ENCODE assay signal across 13 cellular contexts in the genomic region with DNA sequence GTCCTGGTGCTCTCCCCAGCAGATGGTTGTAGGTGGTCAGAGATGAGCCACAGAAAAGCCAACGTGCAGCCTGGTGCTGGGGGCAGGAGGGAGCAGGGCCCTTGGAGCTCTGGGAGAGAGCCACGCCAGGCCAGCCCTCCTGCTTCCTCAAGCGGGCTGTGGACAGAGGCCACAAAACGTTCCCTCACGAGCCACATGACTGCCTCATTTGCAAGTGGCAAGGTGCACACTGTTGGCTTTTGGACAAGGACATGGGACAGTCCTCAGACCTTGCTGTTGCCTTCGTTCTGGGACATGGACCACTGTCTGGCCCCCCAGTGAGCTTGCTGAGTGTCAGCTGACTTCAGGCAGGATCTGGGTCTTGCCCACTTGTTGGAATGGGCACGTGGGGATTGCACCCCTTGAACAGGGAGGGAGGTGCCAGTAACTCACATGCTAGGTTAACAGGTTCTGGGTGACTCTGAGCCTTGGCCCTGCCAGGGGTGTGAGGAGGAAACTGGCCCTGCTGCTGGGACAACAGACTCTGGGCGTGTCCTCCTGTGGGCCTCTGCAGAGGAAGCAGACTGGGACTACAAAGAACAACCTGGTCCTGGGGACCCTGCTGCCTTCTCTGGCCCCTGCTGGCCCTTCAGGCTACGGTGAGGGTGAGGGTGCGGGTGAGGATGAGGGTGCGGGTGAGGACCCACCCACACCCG. TPM values are rescaled to one million over a fixed set of nuclear protein-coding genes. Genes with fewer than 3 reads are reported as not detected.
DNase-seq lines count a peak whose midpoint lies in the region; ATAC-seq, FAIRE-seq and TF ChIP-seq lines count a peak whose summit lies in the region.
"Had no signal": no experiment of that assay in that cellular context is flagged by ENCODE, and none has a peak within 500 bp of the region (broad histone marks: within the 10 kb centered on the region; RNA-seq: fewer than 3 reads in every experiment).

No MANE protein-coding gene starts in this region.

- no peaks in the 10 kb centered on the region for H3K9me2 ChIP-seq in Loucy (replicated peaks; ENCODE audit: low read depth, low read length)

- H3K4me3 Mint-ChIP-seq in naive thymus-derived CD8-positive, alpha-beta T cell: peak overlapping the region in 2 of 10 donors; percentile 34 to 50

- no peak for TF ChIP-seq RAD21 in K562 (CRISPR knock-in tag; conservative IDR thresholded peaks at IDR 0.05 in 1 of 2, IDR thresholded peaks at IDR 0.05 in 1 of 2)

- peak overlapping the region; percentile 50 for H3K9ac ChIP-seq in Loucy (ENCODE audit: low read depth, low read length, poor library complexity, severe bottlenecking)
- H3K9ac ChIP-seq in K562 (ENCODE audit: insufficient read depth in 1 of 2, low read depth in 2 of 2, low read length in 2 of 2): peak overlapping the region in 1 of 2 experiments; percentile 53; a peak in 2 of 4 replicates

- in situ Hi-C loops in K562 (cut with MboI): no loop called here

- peak overlapping the region; percentile 97 for H3K4me2 ChIP-seq in Loucy (ENCODE audit: low read depth, low read length, poor library complexity, severe bottlenecking)
- H3K4me2 ChIP-seq in K562 (ENCODE audit: insufficient read depth, low read length): no peak overlapping the region

- no peaks in the 10 kb centered on the region for H3K36me3 Mint-ChIP-seq in naive thymus-derived CD8-positive, alpha-beta T cell
- H3K36me3 Mint-ChIP-seq: activated naive CD4-positive, alpha-beta T cell treated with anti-CD3 and anti-CD28 coated beads, Interleukin-2, amount 50 U/mL, for 72 hours had no signal

- no peak for ATAC-seq in K562
- ATAC-seq in naive thymus-derived CD8-positive, alpha-beta T cell: no peak
- ATAC-seq: activated naive CD4-positive, alpha-beta T cell treated with anti-CD3 and anti-CD28 coated beads, Interleukin-2, amount 50 U/mL, for 72 hours had no signal

- peaks cover 7% of the 10 kb centered on the region for H3K9me1 ChIP-seq in K562 (ENCODE audit: control insufficient read depth, insufficient read depth, low read length)

- H3K27me3 ChIP-seq in Loucy (ENCODE audit: insufficient read depth, low read length, poor library complexity, severe bottlenecking): no peaks in the 10 kb centered on the region
- H3K27me3 ChIP-seq in K562 (ENCODE audit: control insufficient read depth in 2 of 2, insufficient read depth in 2 of 2, low read length in 2 of 2): no peaks in the 10 kb centered on the region; a peak in 1 of 5 replicates
- H3K27me3 ChIP-seq: ovary had no signal

- TSS peak; percentile 35 for BruUV-seq in K562 (replicated peaks; lab: Mats Ljungman, UMichigan)

- CTCF ChIA-PET in K562 (lab: Yijun Ruan, JAX; ENCODE audit: low intra/inter-chr PET ratio): no interaction called here

- TF ChIP-seq POLR2A in K562 (conservative IDR thresholded peaks at IDR 0.05): no peak

- peaks cover 0 to 2% (median 0%) of the 10 kb centered on the region in 5 donors for H3K27me3 Mint-ChIP-seq in naive thymus-derived CD8-positive, alpha-beta T cell

- TF ChIP-seq EP300 in K562 (IDR thresholded peaks at IDR 0.05; ENCODE audit: low read length): no peak

- H3K4me1 ChIP-seq in Loucy (ENCODE audit: insufficient read depth, low read length, poor library complexity, severe bottlenecking): peaks cover 53% of the 10 kb centered on the region
- H3K4me1 ChIP-seq in K562 (replicated peaks in 1 of 2; ENCODE audit: control insufficient read depth in 2 of 2, insufficient read depth in 2 of 2, low read length in 2 of 2): peaks cover 10 to 83% of the 10 kb centered on the region in 2 experiments

- no peak for FAIRE-seq in K562 (lab: Jason Lieb, UNC)

- peaks cover 54% of the 10 kb centered on the region for H4K20me1 ChIP-seq in Loucy (ENCODE audit: insufficient read depth, low read length, poor library complexity, severe bottlenecking)
- peaks cover 26% of the 10 kb centered on the region for H4K20me1 ChIP-seq in K562 (replicated peaks; ENCODE audit: control insufficient read depth, insufficient read depth, low read length)

- POLR2A ChIA-PET in K562 (lab: Yijun Ruan, JAX): interaction anchor here (1.3 kb wide), 1 partner anchor 8 kb away, joined by 5 read pairs; no protein-coding TSS in a partner anchor
- POLR2A ChIA-PET in naive thymus-derived CD8-positive, alpha-beta T cell (lab: Charles Lee): interaction anchor here (2.6 kb wide), 1 partner anchor 26 kb away, joined by 7 read pairs; no protein-coding TSS in a partner anchor

- H3K36me3 ChIP-seq in Loucy (ENCODE audit: insufficient read depth, low read length): no peaks in the 10 kb centered on the region; the same call in 1 of the 2 replicates
- H3K36me3 ChIP-seq in K562 (ENCODE audit: control insufficient read depth, insufficient read depth, low read length): peaks cover 40% of the 10 kb centered on the region; the same call in 2 of the 3 replicates
- H3K36me3 ChIP-seq: ovary had no signal

- H3K9me3 ChIP-seq in Loucy (ENCODE audit: insufficient read depth, low read depth, low read length) (no peaks in the 10 kb centered on the region), K562 (replicated peaks; ENCODE audit: control insufficient read depth, insufficient read depth, low read depth, low read length) (no peaks in the 10 kb centered on the region; the same call in 1 of the 2 replicates)
- H3K9me3 ChIP-seq: ovary had no signal

- no peak overlapping the region for H2AFZ ChIP-seq in Loucy (ENCODE audit: low read length)
- H2AFZ ChIP-seq in K562 (ENCODE audit: low read depth, low read length): no peak overlapping the region

- no peak overlapping the region for H3K27ac ChIP-seq in K562 (ENCODE audit: extremely low read depth, low read depth, low read length)
- H3K27ac ChIP-seq: ovary had no signal

- H3K9me3 Mint-ChIP-seq in naive thymus-derived CD8-positive, alpha-beta T cell: no peaks in the 10 kb centered on the region
- H3K9me3 Mint-ChIP-seq: activated naive CD4-positive, alpha-beta T cell treated with anti-CD3 and anti-CD28 coated beads, Interleukin-2, amount 50 U/mL, for 72 hours had no signal

- H3K79me2 ChIP-seq in Loucy (ENCODE audit: insufficient read depth, low read length): peaks cover 79% of the 10 kb centered on the region
- H3K79me2 ChIP-seq in K562 (ENCODE audit: control insufficient read depth, insufficient read depth, low read length): peaks cover 54% of the 10 kb centered on the region

- peak overlapping the region; percentile 91 for H3K4me3 ChIP-seq in Loucy (ENCODE audit: low read length, poor library complexity, severe bottlenecking)
- H3K4me3 ChIP-seq in K562: no peak overlapping the region
- H3K4me3 ChIP-seq: ovary had no signal

- intact Hi-C loops in K562 (cut with micrococcal nuclease) (no loop called here), posterior vena cava (cut with DNase I) (no loop called here)

- no peaks in the 10 kb centered on the region for H3F3A ChIP-seq in Loucy (ENCODE audit: low read depth)

- peak overlapping the region in 1 of 10 donors; percentile 53 for H3K27ac Mint-ChIP-seq in naive thymus-derived CD8-positive, alpha-beta T cell
- H3K27ac Mint-ChIP-seq: activated naive CD4-positive, alpha-beta T cell treated with anti-CD3 and anti-CD28 coated beads, Interleukin-2, amount 50 U/mL, for 72 hours had no signal

- DNase-seq in NK-92 treated with Interleukin-12 subunit alpha and Interleukin-12 subunit beta, amount 100 ng/mL, for 24 hours (lab: John Stamatoyannopoulos, UW): peak; percentile 26
- DNase-seq in NK-92 (lab: John Stamatoyannopoulos, UW; ENCODE audit: unreplicated experiment) (no peak), K562 (ENCODE audit: extremely low read depth in 1 of 4, low spot score in 3 of 4) (no peak), posterior vena cava (ENCODE audit: low spot score) (peak; percentile 76), OCI-M2 (lab: John Stamatoyannopoulos, UW; ENCODE audit: unreplicated experiment) (no peak), cerebellar nuclear complex (lab: John Stamatoyannopoulos, UW) (no peak)
- no peak for DNase-seq in naive thymus-derived CD8-positive, alpha-beta T cell
- DNase-seq: 8988T, NCI-H1105, NCI-H82 had no signal

- TF ChIP-seq CTCF in Loucy (conservative IDR thresholded peaks at IDR 0.05; ENCODE audit: low read length) (no peak), K562 (IDR thresholded peaks at IDR 0.05 in 2 of 3, conservative IDR thresholded peaks at IDR 0.05 in 1 of 3; ENCODE audit: insufficient read depth in 2 of 3, low read depth in 1 of 3, low read length in 3 of 3) (no peak)

- WGBS in K562 (ENCODE audit: insufficient coverage, low coverage, missing lambda C conversion rate): 69% methylated on average over 8 of the region's 12 CpGs

- H3K4me1 Mint-ChIP-seq in naive thymus-derived CD8-positive, alpha-beta T cell: peaks cover 11 to 29% (median 16%) of the 10 kb centered on the region in 4 donors

TF ChIP-seq in K562, 482 proteins besides CTCF, POLR2A, EP300 and RAD21 (continues in another document):
- TF ChIP-seq ZEB2 (IDR thresholded peaks at IDR 0.05): no peak
- TF ChIP-seq, protein P1, sequence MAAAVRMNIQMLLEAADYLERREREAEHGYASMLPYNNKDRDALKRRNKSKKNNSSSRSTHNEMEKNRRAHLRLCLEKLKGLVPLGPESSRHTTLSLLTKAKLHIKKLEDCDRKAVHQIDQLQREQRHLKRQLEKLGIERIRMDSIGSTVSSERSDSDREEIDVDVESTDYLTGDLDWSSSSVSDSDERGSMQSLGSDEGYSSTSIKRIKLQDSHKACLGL (CRISPR knock-in tag; IDR thresholded peaks at IDR 0.05; ENCODE audit: borderline replicate concordance, poor library complexity, severe bottlenecking): no peak

RNA-seq across cellular contexts. Expression of a gene that starts 2.6 kb away (rescaled TPM):
- total RNA-seq in K562 (2011; cell fraction: chromatin; rRNA removed; ENCODE audit: low replicate concordance): 21.8 and 48.7 TPM in 2 replicates
- 35.3 and 40.5 TPM in 2 replicates for total RNA-seq in K562 (2011; cell fraction: nucleolus; rRNA removed)
- 24.4 TPM in 2 replicates for total RNA-seq in K562 (2011; cell fraction: nucleoplasm; rRNA removed)
- total RNA-seq in K562 (2014; rRNA removed) (16.2 and 26.3 TPM in 2 replicates), K562 (2014; rRNA removed; fragmentation: Illumina TruSeq; extraction: Trizol) (6.8 and 7.3 TPM in 2 replicates), K562 (2015; rRNA removed; fragmentation: Illumina TruSeq; extraction: Trizol) (12.1 and 13.9 TPM in 2 replicates), K562 (2021) (21.9 and 25.2 TPM in 2 replicates), posterior vena cava (10 to 100 TPM; 14.7 to 15.2 TPM)
- polyA plus RNA-seq in K562 (2011; rRNA removed) (12.3 and 13.2 TPM in 2 replicates), K562 (2014; fragmentation: Illumina TruSeq; extraction: Trizol) (13.6 and 15.4 TPM in 2 replicates), K562 (2014; fragmentation: Nextera tagmentation; extraction: Ambion mirVana) (1 to 10 TPM; 1.6 to 3.1 TPM), K562 (2014; rRNA removed) (12.8 and 17.7 TPM in 2 replicates)
- 10.5 and 25.9 TPM in 2 replicates for polyA plus RNA-seq in K562 (2011; cell fraction: cytosol; rRNA removed)
- polyA plus RNA-seq in K562 (2011; cell fraction: nucleus; rRNA removed): 46.8 and 83.4 TPM in 2 replicates
- 6.1 and 15.2 TPM in 2 replicates for polyA plus RNA-seq in K562 (2012)
- polyA minus RNA-seq in K562 (2011; rRNA and poly(A)+ RNA removed): 5.1 and 5.5 TPM in 2 replicates
- polyA minus RNA-seq in K562 (2011; cell fraction: cytosol; rRNA and poly(A)+ RNA removed): 13.4 and 13.6 TPM in 2 replicates
- polyA minus RNA-seq in K562 (2011; cell fraction: nucleus; rRNA and poly(A)+ RNA removed): 11.7 and 15.8 TPM in 2 replicates
- 1 to 10 TPM; 1.4 TPM for total RNA-seq in naive thymus-derived CD8-positive, alpha-beta T cell
- under 1 TPM in 1 of 3 donors, not detected in 2; 0.93 TPM for polyA plus RNA-seq in naive thymus-derived CD8-positive, alpha-beta T cell

Comparison
In these comparisons a context has a peak if more than half of its experiments do, and no peak if none do; other contexts are left out.
1. DNase-seq: peak in NK-92 treated with Interleukin-12 subunit alpha and Interleukin-12 subunit beta, amount 100 ng/mL, for 24 hours (single experiment) and posterior vena cava (single experiment); none in NK-92 (single experiment), K562 (0 of 4), OCI-M2 (single experiment), naive thymus-derived CD8-positive, alpha-beta T cell (0 of 10) and cerebellar nuclear complex (0 of 2).